In genomic region chr2:88773233-88774028, GRCh38 we compare ENCODE assay signal across 6 cellular contexts.
DNase-seq lines count a peak whose midpoint lies in the region; ATAC-seq, FAIRE-seq and TF ChIP-seq lines count a peak whose summit lies in the region.
"Not testable (repeated sequence)": the region's sequence is repeated elsewhere in the genome, so short reads cannot be mapped to it uniquely, and the experiment has no call there.

No MANE protein-coding gene starts in this region.

- H3K4me1 ChIP-seq in naive thymus-derived CD4-positive, alpha-beta T cell (ENCODE audit: control insufficient read depth in 2 of 2, insufficient read depth in 2 of 2, low read length in 2 of 2); upper lobe of left lung: not testable (repeated sequence)

- not testable (repeated sequence) for H3K36me3 ChIP-seq in naive thymus-derived CD4-positive, alpha-beta T cell (ENCODE audit: control insufficient read depth in 2 of 3, insufficient read depth in 3 of 3, low read length in 3 of 3); upper lobe of left lung

- not testable (repeated sequence) for H3K4me1 Mint-ChIP-seq in naive thymus-derived CD4-positive, alpha-beta T cell

- ATAC-seq in Right ventricle myocardium inferior (peak; percentile 42), sciatic nerve (peak; percentile 30), upper lobe of left lung (ENCODE audit: low FRiP score in 2 of 2) (peak; percentile 74 to 85)
- peak; percentile 42 for ATAC-seq in naive thymus-derived CD4-positive, alpha-beta T cell

- H3K36me3 Mint-ChIP-seq in naive thymus-derived CD4-positive, alpha-beta T cell, result peaks cover 0 to 10% (median 0%) of the 10 kb centered on the region in 5 donors

- POLR2A ChIA-PET in naive thymus-derived CD4-positive, alpha-beta T cell (lab: Charles Lee), result not testable (repeated sequence)

- not testable (repeated sequence) for TF ChIP-seq POLR2A in upper lobe of left lung (IDR thresholded peaks at IDR 0.05)

- peaks cover 9 to 19% (median 10%) of the 10 kb centered on the region in 5 donors for H3K27me3 Mint-ChIP-seq in naive thymus-derived CD4-positive, alpha-beta T cell

- not testable (repeated sequence) for H3K27ac ChIP-seq in naive thymus-derived CD4-positive, alpha-beta T cell (ENCODE audit: low read depth, low read length); upper lobe of left lung

- H3K9me3 ChIP-seq in naive thymus-derived CD4-positive, alpha-beta T cell (ENCODE audit: control insufficient read depth in 2 of 3, low read length in 3 of 3); upper lobe of left lung: not testable (repeated sequence)

- not testable (repeated sequence) for DNase-seq in Right ventricle myocardium inferior (ENCODE audit: missing footprints); naive thymus-derived CD4-positive, alpha-beta T cell; sciatic nerve (ENCODE audit: low spot score); upper lobe of left lung

- H3K4me3 Mint-ChIP-seq in naive thymus-derived CD4-positive, alpha-beta T cell, result not testable (repeated sequence)

- H3K27me3 ChIP-seq in naive thymus-derived CD4-positive, alpha-beta T cell (ENCODE audit: control insufficient read depth in 2 of 2, insufficient read depth in 2 of 2, low read length in 2 of 2); upper lobe of left lung: not testable (repeated sequence)

- CTCF ChIA-PET in naive thymus-derived CD4-positive, alpha-beta T cell (lab: Charles Lee), result interaction anchor here (0.6 kb wide), 1 partner anchor 36 kb away, joined by 3 read pairs; no protein-coding TSS in a partner anchor

- WGBS in upper lobe of left lung, 2 donors, result 53 to 56% methylated on average over 7 of the region's 7 CpGs

- intact Hi-C loops in Right ventricle myocardium inferior (cut with DNase I); naive thymus-derived CD4-positive, alpha-beta T cell (cut with micrococcal nuclease); sciatic nerve (cut with DNase I): not testable (repeated sequence)

- FAIRE-seq in colon (lab: Jason Lieb, UNC) (peak; percentile 78), islet of Langerhans (lab: Jason Lieb, UNC) (peak; percentile 38)

- H3K27ac Mint-ChIP-seq in naive thymus-derived CD4-positive, alpha-beta T cell, result not testable (repeated sequence)

- H3K4me3 ChIP-seq in naive thymus-derived CD4-positive, alpha-beta T cell (ENCODE audit: low read length); upper lobe of left lung: not testable (repeated sequence)

- not testable (repeated sequence) for TF ChIP-seq EP300 in upper lobe of left lung (IDR thresholded peaks at IDR 0.05)

- H3K9me3 Mint-ChIP-seq in naive thymus-derived CD4-positive, alpha-beta T cell, result peaks cover 0 to 23% (median 11%) of the 10 kb centered on the region in 11 donors

- not testable (repeated sequence) for TF ChIP-seq CTCF in upper lobe of left lung (IDR thresholded peaks at IDR 0.05)
